ENCODE assay signal across 1 cellular context in genomic region chr11:612961-613300, GRCh38.
TF ChIP-seq lines count a peak whose summit lies in the region.

No MANE protein-coding gene starts in this region.

TF ChIP-seq in HepG2, 621 proteins besides CTCF, POLR2A, EP300 and RAD21:
- TF ChIP-seq KLF9 (CRISPR knock-in tag; IDR thresholded peaks at IDR 0.05; ENCODE audit: low read depth) (no peak), AGO2 (optimal IDR thresholded peaks at IDR 0.05; ENCODE audit: low read depth, low read length) (peak; percentile 71), RBM22 (optimal IDR thresholded peaks at IDR 0.05; ENCODE audit: low read length) (peak; percentile 66)
